ENCODE assay signal across 2 cellular contexts in genomic region chr7:99551329-99551728, GRCh38.
TF ChIP-seq lines count a peak whose summit lies in the region.

No MANE protein-coding gene starts in this region.

TF ChIP-seq in A549, 52 proteins besides CTCF, POLR2A, EP300 and RAD21 (continued from another document):
- no peak for TF ChIP-seq BCL3 (IDR thresholded peaks at IDR 0.05)

TF ChIP-seq in HEK293T, 16 proteins besides CTCF, POLR2A, EP300 and RAD21 (continued from another document):
- TF ChIP-seq LEF1 (IDR thresholded peaks at IDR 0.05; ENCODE audit: borderline replicate concordance), result no peak
- TF ChIP-seq ARNT (IDR thresholded peaks at IDR 0.05), result no peak
